9 cellular contexts compared by ENCODE assay signal in the genomic region with DNA sequence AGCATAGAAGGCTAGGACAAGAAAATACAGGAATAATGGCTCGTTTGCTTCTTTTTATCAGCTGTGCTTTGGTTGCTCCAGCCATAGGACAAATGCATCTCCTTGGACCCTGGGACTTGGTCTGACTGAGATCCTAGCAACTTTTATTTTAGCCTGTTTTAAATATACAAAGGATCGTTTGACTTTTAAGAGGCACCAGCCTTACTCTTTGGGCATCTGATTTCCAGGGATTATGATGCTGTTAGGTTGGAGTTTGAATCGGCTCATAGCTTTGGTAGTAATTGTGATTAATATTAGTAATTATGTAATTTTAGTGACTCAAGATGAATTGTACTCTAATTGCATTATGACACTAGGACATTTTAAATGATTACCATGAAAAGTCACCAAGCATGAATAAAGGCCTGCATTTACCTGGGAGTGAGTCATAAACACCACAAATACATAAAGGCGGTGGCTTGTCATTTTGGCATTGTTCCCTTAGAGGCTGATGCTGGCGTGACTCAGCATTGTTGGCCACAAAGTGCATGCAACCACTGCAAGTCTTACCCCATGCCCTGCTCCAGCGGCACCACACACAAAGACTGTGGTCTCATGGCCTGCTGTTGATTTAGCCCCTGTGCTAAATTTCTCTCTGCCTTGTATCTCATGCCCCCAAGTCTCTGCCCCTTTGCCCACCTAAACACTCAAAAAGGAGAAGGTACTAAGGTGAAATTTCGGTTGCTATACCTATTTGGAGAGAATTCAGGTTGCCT. TPM values are rescaled to one million over a fixed set of nuclear protein-coding genes. Genes with fewer than 3 reads are reported as not detected.
DNase-seq lines count a peak whose midpoint lies in the region; ATAC-seq, FAIRE-seq and TF ChIP-seq lines count a peak whose summit lies in the region.
"Had no signal": no experiment of that assay in that cellular context is flagged by ENCODE, and none has a peak within 500 bp of the region (broad histone marks: within the 10 kb centered on the region; RNA-seq: fewer than 3 reads in every experiment).

No MANE protein-coding gene starts in this region.

- no peaks in the 10 kb centered on the region for H3K9me3 Mint-ChIP-seq in activated CD4-positive, alpha-beta memory T cell treated with anti-CD3 and anti-CD28 coated beads, Interleukin-2, amount 10 ng/mL, durations not matched to agents 7 days and 5 days
- H3K9me3 Mint-ChIP-seq: naive thymus-derived CD8-positive, alpha-beta T cell had no signal

- no peak for TF ChIP-seq CTCF in A549 (IDR thresholded peaks at IDR 0.05)

- DNase-seq in A549 (ENCODE audit: low read depth in 1 of 2, low spot score in 1 of 2) = peak; percentile 86 to 96
- DNase-seq in NCI-H226 = peak; percentile 83
- peak; percentile 90 for DNase-seq in activated CD4-positive, alpha-beta memory T cell treated with anti-CD3 and anti-CD28 coated beads, Interleukin-2, amount 10 ng/mL, durations not matched to agents 7 days and 5 days
- peak; percentile 87 to 91 for DNase-seq in erythroblast (lab: John Stamatoyannopoulos, UW)
- peak; percentile 24 for DNase-seq in pulmonary artery endothelial cell (ENCODE audit: low read depth, low spot score)
- DNase-seq in frontal cortex (ENCODE audit: low spot score in 2 of 2) = no peak

- TF ChIP-seq RAD21 in A549 (conservative IDR thresholded peaks at IDR 0.05 in 1 of 2, IDR thresholded peaks at IDR 0.05 in 1 of 2) = 0 out of 5 replicates have a peak, but pooled peaks have one; percentile 12 to 19

- H3K27ac Mint-ChIP-seq in activated CD4-positive, alpha-beta memory T cell treated with anti-CD3 and anti-CD28 coated beads, Interleukin-2, amount 10 ng/mL, durations not matched to agents 7 days and 5 days = peak overlapping the region; percentile 83

- no peaks in the 10 kb centered on the region for H3K9me3 ChIP-seq in A549

- CTCF ChIA-PET in A549 (lab: Yijun Ruan, JAX) = no interaction called here
- CTCF ChIA-PET in activated CD4-positive, alpha-beta memory T cell treated with anti-CD3 and anti-CD28 coated beads, Interleukin-2, amount 10 ng/mL, durations not matched to agents 7 days and 5 days (lab: Charles Lee) = interaction anchor here (1.7 kb wide), 1 partner anchor 12 kb away, joined by 7 read pairs; a partner anchor contains a TSS

- no peaks in the 10 kb centered on the region for H3K27me3 Mint-ChIP-seq in activated CD4-positive, alpha-beta memory T cell treated with anti-CD3 and anti-CD28 coated beads, Interleukin-2, amount 10 ng/mL, durations not matched to agents 7 days and 5 days
- H3K27me3 Mint-ChIP-seq: naive thymus-derived CD8-positive, alpha-beta T cell had no signal

- H3K4me1 ChIP-seq in A549 = peaks cover 89% of the 10 kb centered on the region

- H3K4me1 Mint-ChIP-seq in activated CD4-positive, alpha-beta memory T cell treated with anti-CD3 and anti-CD28 coated beads, Interleukin-2, amount 10 ng/mL, durations not matched to agents 7 days and 5 days = peaks cover 48% of the 10 kb centered on the region

- FAIRE-seq in A549 (lab: Jason Lieb, UNC) (peak; percentile 94), frontal cortex (lab: Jason Lieb, UNC) (no peak)

- H3K4me3 Mint-ChIP-seq in activated CD4-positive, alpha-beta memory T cell treated with anti-CD3 and anti-CD28 coated beads, Interleukin-2, amount 10 ng/mL, durations not matched to agents 7 days and 5 days = no peak overlapping the region
- H3K4me3 Mint-ChIP-seq: naive thymus-derived CD8-positive, alpha-beta T cell had no signal

- no peak for TF ChIP-seq POLR2A in A549 (IDR thresholded peaks at IDR 0.05; ENCODE audit: low read length)
- no peak for TF ChIP-seq POLR2A in erythroblast (IDR thresholded peaks at IDR 0.05; ENCODE audit: low read length)

- POLR2A ChIA-PET in A549 (lab: Yijun Ruan, JAX) = interaction anchor here (0.7 to 1.3 kb wide), 2 partner anchors 13 to 61 kb away, joined by 4 read pairs; a partner anchor contains a TSS
- POLR2A ChIA-PET in activated CD4-positive, alpha-beta memory T cell treated with anti-CD3 and anti-CD28 coated beads, Interleukin-2, amount 10 ng/mL, durations not matched to agents 7 days and 5 days (lab: Charles Lee) = interaction anchor here (0.8 to 2.5 kb wide), 6 partner anchors 10 to 263 kb away, joined by 3 to 10 read pairs (median 6); a partner anchor contains a TSS

- peak; percentile 83 to 94 for ATAC-seq in A549
- peak; percentile 85 for ATAC-seq in GM18861 (IDR thresholded peaks at IDR 0.05; ENCODE audit: unreplicated experiment)
- ATAC-seq in HG03064 (IDR thresholded peaks at IDR 0.05; ENCODE audit: low read depth, unreplicated experiment) = peak; percentile 81

- peaks cover 23% of the 10 kb centered on the region for H3K36me3 Mint-ChIP-seq in activated CD4-positive, alpha-beta memory T cell treated with anti-CD3 and anti-CD28 coated beads, Interleukin-2, amount 10 ng/mL, durations not matched to agents 7 days and 5 days (ENCODE audit: low read depth)

- under 1% methylated on average over 7 of the region's 7 CpGs for WGBS in A549 (ENCODE audit: missing lambda C conversion rate)

- no peak overlapping the region for H3K4me3 ChIP-seq in A549

- H3K27ac ChIP-seq in A549 = peak overlapping the region; percentile 92 to 98

- peak overlapping the region; percentile 80 for H3K4me2 ChIP-seq in A549

- peak; percentile 67 to 85; a peak in 3 of 5 replicates for TF ChIP-seq EP300 in A549 (IDR thresholded peaks at IDR 0.05)

TF ChIP-seq in A549, 52 proteins besides CTCF, POLR2A, EP300 and RAD21:
- TF ChIP-seq CEBPB (IDR thresholded peaks at IDR 0.05) (peak; percentile 22 to 81; a peak in 3 of 4 replicates), TFCP2L1 (CRISPR knock-in tag; IDR thresholded peaks at IDR 0.05) (no peak), EHF (CRISPR knock-in tag; IDR thresholded peaks at IDR 0.05) (no peak), GATA3 (IDR thresholded peaks at IDR 0.05; ENCODE audit: borderline replicate concordance) (peak; percentile 81; the same call in 1 of the 2 replicates), JUN (IDR thresholded peaks at IDR 0.05) (peak; percentile 85 to 90), FOSL2 (IDR thresholded peaks at IDR 0.05) (peak; percentile 95), FOSL2 (CRISPR knock-in tag; IDR thresholded peaks at IDR 0.05) (peak; percentile 98), CBX8 (IDR thresholded peaks at IDR 0.05) (no peak), NFE2L2 (conservative IDR thresholded peaks at IDR 0.05; ENCODE audit: low read length) (peak; percentile 98), MAFK (IDR thresholded peaks at IDR 0.05; ENCODE audit: partially characterized antibody) (peak; percentile 100), ESRRA (IDR thresholded peaks at IDR 0.05; ENCODE audit: borderline replicate concordance, low read length) (no peak), JUNB (IDR thresholded peaks at IDR 0.05) (peak; percentile 96)
- TF ChIP-seq, protein P1, sequence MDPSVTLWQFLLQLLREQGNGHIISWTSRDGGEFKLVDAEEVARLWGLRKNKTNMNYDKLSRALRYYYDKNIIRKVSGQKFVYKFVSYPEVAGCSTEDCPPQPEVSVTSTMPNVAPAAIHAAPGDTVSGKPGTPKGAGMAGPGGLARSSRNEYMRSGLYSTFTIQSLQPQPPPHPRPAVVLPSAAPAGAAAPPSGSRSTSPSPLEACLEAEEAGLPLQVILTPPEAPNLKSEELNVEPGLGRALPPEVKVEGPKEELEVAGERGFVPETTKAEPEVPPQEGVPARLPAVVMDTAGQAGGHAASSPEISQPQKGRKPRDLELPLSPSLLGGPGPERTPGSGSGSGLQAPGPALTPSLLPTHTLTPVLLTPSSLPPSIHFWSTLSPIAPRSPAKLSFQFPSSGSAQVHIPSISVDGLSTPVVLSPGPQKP (IDR thresholded peaks at IDR 0.05; ENCODE audit: low read depth, low read length) = no peak
- TF ChIP-seq, protein P2, sequence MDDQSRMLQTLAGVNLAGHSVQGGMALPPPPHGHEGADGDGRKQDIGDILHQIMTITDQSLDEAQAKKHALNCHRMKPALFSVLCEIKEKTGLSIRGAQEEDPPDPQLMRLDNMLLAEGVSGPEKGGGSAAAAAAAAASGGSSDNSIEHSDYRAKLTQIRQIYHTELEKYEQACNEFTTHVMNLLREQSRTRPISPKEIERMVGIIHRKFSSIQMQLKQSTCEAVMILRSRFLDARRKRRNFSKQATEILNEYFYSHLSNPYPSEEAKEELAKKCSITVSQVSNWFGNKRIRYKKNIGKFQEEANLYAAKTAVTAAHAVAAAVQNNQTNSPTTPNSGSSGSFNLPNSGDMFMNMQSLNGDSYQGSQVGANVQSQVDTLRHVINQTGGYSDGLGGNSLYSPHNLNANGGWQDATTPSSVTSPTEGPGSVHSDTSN (IDR thresholded peaks at IDR 0.05) = peak; percentile 50; the same call in 1 of the 2 replicates
- TF ChIP-seq, protein P3, sequence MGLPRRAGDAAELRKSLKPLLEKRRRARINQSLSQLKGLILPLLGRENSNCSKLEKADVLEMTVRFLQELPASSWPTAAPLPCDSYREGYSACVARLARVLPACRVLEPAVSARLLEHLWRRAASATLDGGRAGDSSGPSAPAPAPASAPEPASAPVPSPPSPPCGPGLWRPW (IDR thresholded peaks at IDR 0.05) = 0 out of 2 replicates have a peak, but pooled peaks have one; percentile 37
- TF ChIP-seq, protein P4, sequence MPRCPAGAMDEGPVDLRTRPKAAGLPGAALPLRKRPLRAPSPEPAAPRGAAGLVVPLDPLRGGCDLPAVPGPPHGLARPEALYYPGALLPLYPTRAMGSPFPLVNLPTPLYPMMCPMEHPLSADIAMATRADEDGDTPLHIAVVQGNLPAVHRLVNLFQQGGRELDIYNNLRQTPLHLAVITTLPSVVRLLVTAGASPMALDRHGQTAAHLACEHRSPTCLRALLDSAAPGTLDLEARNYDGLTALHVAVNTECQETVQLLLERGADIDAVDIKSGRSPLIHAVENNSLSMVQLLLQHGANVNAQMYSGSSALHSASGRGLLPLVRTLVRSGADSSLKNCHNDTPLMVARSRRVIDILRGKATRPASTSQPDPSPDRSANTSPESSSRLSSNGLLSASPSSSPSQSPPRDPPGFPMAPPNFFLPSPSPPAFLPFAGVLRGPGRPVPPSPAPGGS (IDR thresholded peaks at IDR 0.05) = 0 out of 3 replicates have a peak, but pooled peaks have one; percentile 40
- TF ChIP-seq, protein P5, sequence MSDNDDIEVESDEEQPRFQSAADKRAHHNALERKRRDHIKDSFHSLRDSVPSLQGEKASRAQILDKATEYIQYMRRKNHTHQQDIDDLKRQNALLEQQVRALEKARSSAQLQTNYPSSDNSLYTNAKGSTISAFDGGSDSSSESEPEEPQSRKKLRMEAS (IDR thresholded peaks at IDR 0.05) = peak; percentile 86

RNA-seq across cellular contexts. Expression of a gene that starts 12.4 kb away (rescaled TPM):
- polyA plus RNA-seq in A549 (2011; rRNA removed) = 29.9 and 44.9 TPM in 2 replicates
- 13.7 and 17.1 TPM in 2 replicates for polyA plus RNA-seq in A549 (2012; cell fraction: cytosol; rRNA removed)
- polyA plus RNA-seq in A549 (2012; cell fraction: nucleus; rRNA removed) = 10.4 and 13.4 TPM in 2 replicates
- polyA plus RNA-seq in A549 (2017; fragmentation: RNase III; extraction: RNeasy Plus Mini Kit Qiagen cat#74134 plus additional on column Dnase treatment) = 12.9 to 16.9 TPM (median 13.1 TPM) in 3 replicates
- polyA minus RNA-seq in A549 (2011; rRNA and poly(A)+ RNA removed) = 13.1 and 20.5 TPM in 2 replicates
- total RNA-seq in activated CD4-positive, alpha-beta memory T cell treated with anti-CD3 and anti-CD28 coated beads, Interleukin-2, amount 10 ng/mL, durations not matched to agents 7 days and 5 days = 10 to 100 TPM; 27.2 to 27.7 TPM
- total RNA-seq in pulmonary artery endothelial cell = 6.1 and 13.9 TPM in 2 replicates
- not detected for total RNA-seq in frontal cortex

Comparison
In these comparisons a context has a peak if more than half of its experiments do, and no peak if none do; other contexts are left out.
1. DNase-seq: peak in A549 (2 of 2), NCI-H226 (single experiment), activated CD4-positive, alpha-beta memory T cell treated with anti-CD3 and anti-CD28 coated beads, Interleukin-2, amount 10 ng/mL, durations not matched to agents 7 days and 5 days (single experiment), erythroblast (2 of 2) and pulmonary artery endothelial cell (single experiment); none in frontal cortex (0 of 2).
2. Peak in every context shown above with its lines, with median percentiles within 50 percentile points of each other: ATAC-seq.